16 cellular contexts compared by ENCODE assay signal in genomic region chr3:64884574-64884973, GRCh38.
"Had no signal": no experiment of that assay in that cellular context is flagged by ENCODE, and none has a peak within 500 bp of the region (broad histone marks: within the 10 kb centered on the region; RNA-seq: fewer than 3 reads in every experiment).

No MANE protein-coding gene starts in this region.

- ATAC-seq: gastroesophageal sphincter, left colon, lower lobe of right lung, natural killer cell had no signal

- DNase-seq: cortex of kidney; dorsolateral prefrontal cortex; effector CD8-positive, alpha-beta T cell; glutamatergic neuron; kidney; left colon; lower lobe of right lung; natural killer cell; ovary; sigmoid colon; small intestine; stimulated activated CD4-positive, alpha-beta T cell treated with anti-CD3 and anti-CD28 coated beads, Interleukin-12 subunit alpha, Interleukin-12 subunit beta, amount 100 ng/mL, for 4 hours; stimulated activated naive CD4-positive, alpha-beta T cell treated with Interleukin-2 at 50 U/mL for 16 hours; upper lobe of left lung had no signal

- H3K4me3 ChIP-seq: dorsolateral prefrontal cortex, gastroesophageal sphincter, hepatocyte, lower lobe of right lung, ovary, sigmoid colon, upper lobe of left lung had no signal

- H3K27me3 ChIP-seq: dorsolateral prefrontal cortex, gastroesophageal sphincter, hepatocyte, ovary, sigmoid colon, upper lobe of left lung had no signal

- H3K27ac ChIP-seq: gastroesophageal sphincter, hepatocyte, lower lobe of right lung, ovary had no signal

- H3K36me3 ChIP-seq: gastroesophageal sphincter, lower lobe of right lung, ovary, sigmoid colon, upper lobe of left lung had no signal

- H3K9me3 ChIP-seq: gastroesophageal sphincter, lower lobe of right lung, ovary, upper lobe of left lung had no signal
